ENCODE assay signal across 1 cellular context in genomic region chr17:79990051-79990592, GRCh38.
TF ChIP-seq lines count a peak whose summit lies in the region.

No MANE protein-coding gene starts in this region.

TF ChIP-seq in HepG2, 621 proteins besides CTCF, POLR2A, EP300 and RAD21 (continued from another document and continues in another):
- no peak for TF ChIP-seq HMGXB4 (CRISPR knock-in tag; IDR thresholded peaks at IDR 0.05; ENCODE audit: borderline replicate concordance in 1 of 2, low read depth in 1 of 2)
- TF ChIP-seq LRRFIP1 (CRISPR knock-in tag; conservative IDR thresholded peaks at IDR 0.05): no peak
- TF ChIP-seq ZC3H13 (CRISPR knock-in tag; IDR thresholded peaks at IDR 0.05): 0 out of 2 replicates have a peak, but pooled peaks have one; percentile 25
- peak; percentile 87 for TF ChIP-seq KAT7 (CRISPR knock-in tag; IDR thresholded peaks at IDR 0.05; ENCODE audit: borderline replicate concordance)
- peak; percentile 63 for TF ChIP-seq MED8 (CRISPR knock-in tag; IDR thresholded peaks at IDR 0.05; ENCODE audit: insufficient replicate concordance)
- TF ChIP-seq ZNF10 (CRISPR knock-in tag; IDR thresholded peaks at IDR 0.05; ENCODE audit: borderline replicate concordance, low read depth): no peak
- TF ChIP-seq ZFP62 (CRISPR knock-in tag; IDR thresholded peaks at IDR 0.05): no peak
- TF ChIP-seq NFAT5 (CRISPR knock-in tag; IDR thresholded peaks at IDR 0.05): peak; percentile 36; the same call in 1 of the 2 replicates
- no peak for TF ChIP-seq ZNF660 (CRISPR knock-in tag; IDR thresholded peaks at IDR 0.05; ENCODE audit: borderline replicate concordance, low read depth)
- peak; percentile 80 for TF ChIP-seq NR2F6 (IDR thresholded peaks at IDR 0.05)
- TF ChIP-seq NR2F6 (CRISPR knock-in tag; IDR thresholded peaks at IDR 0.05): peak; percentile 87
- TF ChIP-seq ZNF724P (CRISPR knock-in tag; IDR thresholded peaks at IDR 0.05; ENCODE audit: borderline replicate concordance): no peak
- no peak for TF ChIP-seq U2AF1 (optimal IDR thresholded peaks at IDR 0.05; ENCODE audit: low read depth, low read length)
- TF ChIP-seq PHF20 (CRISPR knock-in tag; IDR thresholded peaks at IDR 0.05): no peak
- TF ChIP-seq ZFP91 (CRISPR knock-in tag; IDR thresholded peaks at IDR 0.05; ENCODE audit: borderline replicate concordance): peak; percentile 80
- 0 out of 2 replicates have a peak, but pooled peaks have one; percentile 24 for TF ChIP-seq CREM (IDR thresholded peaks at IDR 0.05)
- TF ChIP-seq CREM (CRISPR knock-in tag; IDR thresholded peaks at IDR 0.05): no peak
- no peak for TF ChIP-seq ZSCAN5A (CRISPR knock-in tag; IDR thresholded peaks at IDR 0.05; ENCODE audit: borderline replicate concordance)
- no peak for TF ChIP-seq ZNF282 (IDR thresholded peaks at IDR 0.05; ENCODE audit: partially characterized antibody)
- TF ChIP-seq ZNF749 (CRISPR knock-in tag; IDR thresholded peaks at IDR 0.05; ENCODE audit: borderline replicate concordance): 0 out of 2 replicates have a peak, but pooled peaks have one; percentile 2
- TF ChIP-seq ZSCAN12 (CRISPR knock-in tag; IDR thresholded peaks at IDR 0.05): no peak
- TF ChIP-seq MYNN (CRISPR knock-in tag; IDR thresholded peaks at IDR 0.05; ENCODE audit: low read depth): no peak; the same call in 1 of the 2 replicates
- TF ChIP-seq HNRNPUL1 (IDR thresholded peaks at IDR 0.05; ENCODE audit: low read depth, low read length): no peak
- TF ChIP-seq NCOA1 (CRISPR knock-in tag; IDR thresholded peaks at IDR 0.05): no peak
- no peak for TF ChIP-seq AKNA (CRISPR knock-in tag; IDR thresholded peaks at IDR 0.05; ENCODE audit: borderline replicate concordance)
- no peak for TF ChIP-seq SNAPC4 (CRISPR knock-in tag; IDR thresholded peaks at IDR 0.05)
- peak; percentile 54; the same call in 1 of the 2 replicates for TF ChIP-seq ZNF83 (CRISPR knock-in tag; IDR thresholded peaks at IDR 0.05; ENCODE audit: borderline replicate concordance)
- TF ChIP-seq RBM39 (IDR thresholded peaks at IDR 0.05; ENCODE audit: low read depth, low read length, poor library complexity, severe bottlenecking): no peak
- no peak for TF ChIP-seq SP1 (IDR thresholded peaks at IDR 0.05)
- TF ChIP-seq SP1 (CRISPR knock-in tag; IDR thresholded peaks at IDR 0.05): no peak
